ENCODE assay signal across 14 cellular contexts in genomic region chr16:15778204-15778743, GRCh38.
A peak's percentile ranks its signal among the peaks of the same experiment; 100 is the strongest.
DNase-seq lines count a peak whose midpoint lies in the region; ATAC-seq and TF ChIP-seq lines count a peak whose summit lies in the region.
"Had no signal": no experiment of that assay in that cellular context is flagged by ENCODE, and none has a peak within 500 bp of the region (broad histone marks: within the 10 kb centered on the region; RNA-seq: fewer than 3 reads in every experiment).

No MANE protein-coding gene starts in this region.

- no peaks in the 10 kb centered on the region for H3K9me3 Mint-ChIP-seq in activated naive CD8-positive, alpha-beta T cell treated with anti-CD3 and anti-CD28 coated beads for 36 hours
- no peaks in the 10 kb centered on the region for H3K9me3 Mint-ChIP-seq in activated naive CD8-positive, alpha-beta T cell treated with anti-CD3 and anti-CD28 coated beads, Interleukin-2, amount 50 U/mL, for 24 hours
- H3K9me3 Mint-ChIP-seq: CD8-positive, alpha-beta memory T cell had no signal

- H2BK120ac ChIP-seq in trophoblast cell (ENCODE audit: insufficient read depth, low read length, poor library complexity), result no peak overlapping the region

- H3K4me2 ChIP-seq in trophoblast cell (ENCODE audit: low read length), result no peak overlapping the region

- H3K36me3 Mint-ChIP-seq in activated naive CD8-positive, alpha-beta T cell treated with anti-CD3 and anti-CD28 coated beads for 36 hours, result no peaks in the 10 kb centered on the region
- H3K36me3 Mint-ChIP-seq in activated naive CD8-positive, alpha-beta T cell treated with anti-CD3 and anti-CD28 coated beads, Interleukin-2, amount 50 U/mL, for 24 hours (ENCODE audit: low read depth), result no peaks in the 10 kb centered on the region
- H3K36me3 Mint-ChIP-seq: CD8-positive, alpha-beta memory T cell had no signal

- H3K4ac ChIP-seq in trophoblast cell (ENCODE audit: low read depth, low read length), result no peak overlapping the region

- in situ Hi-C loops in transverse colon (cut with MboI; ENCODE audit: low pct_ligation_motif_present in 1 of 4, low pct_unique_long_range_greater_than_20kb in 1 of 4, low sequenced_read_pairs in 3 of 4), result no loop called here

- ATAC-seq in activated naive CD8-positive, alpha-beta T cell treated with anti-CD3 and anti-CD28 coated beads, Interleukin-2, amount 50 U/mL, for 24 hours, result no peak

- no CpG with 5 or more reads among the region's 8 CpGs for WGBS in trophoblast cell (ENCODE audit: extremely low coverage, insufficient coverage, insufficient read length)
- WGBS in transverse colon (ENCODE audit: low coverage in 1 of 2), 2 donors, result 79% methylated on average over 8 of the region's 8 CpGs; no CpG with 5 or more reads in 1 of the 2 donors

- no peak overlapping the region for H3K14ac ChIP-seq in trophoblast cell (ENCODE audit: low read length)

- no peak for TF ChIP-seq EP300 in transverse colon (IDR thresholded peaks at IDR 0.05; ENCODE audit: low read depth)

- no peak overlapping the region for H4K91ac ChIP-seq in trophoblast cell (ENCODE audit: low read depth, low read length)

- no peak overlapping the region for H4K8ac ChIP-seq in trophoblast cell (ENCODE audit: low read depth, low read length)

- H3K27me3 ChIP-seq in trophoblast cell (ENCODE audit: insufficient read depth, low read length), result no peaks in the 10 kb centered on the region
- H3K27me3 ChIP-seq in transverse colon, result no peaks in the 10 kb centered on the region

- no peak overlapping the region for H2BK12ac ChIP-seq in trophoblast cell (ENCODE audit: low read length)

- H2AFZ ChIP-seq in trophoblast cell (ENCODE audit: insufficient read depth, low read length, poor library complexity), result no peak overlapping the region

- H3K4me3 ChIP-seq in coronary artery (no peak overlapping the region), trophoblast cell (ENCODE audit: low read depth, low read length) (no peak overlapping the region), transverse colon (no peak overlapping the region)
- H3K4me3 ChIP-seq: SK-N-MC had no signal

- no peak overlapping the region for H2AK5ac ChIP-seq in trophoblast cell (ENCODE audit: low read length)

- no peaks in the 10 kb centered on the region for H3K79me1 ChIP-seq in trophoblast cell (ENCODE audit: low read length)

- no peak overlapping the region for H3K23ac ChIP-seq in trophoblast cell (ENCODE audit: low read length)

- H2BK5ac ChIP-seq in trophoblast cell (ENCODE audit: low read depth, low read length, poor library complexity), result no peak overlapping the region

- H3K9me3 ChIP-seq in trophoblast cell (ENCODE audit: insufficient read depth, low read depth, low read length), result no peaks in the 10 kb centered on the region
- no peaks in the 10 kb centered on the region for H3K9me3 ChIP-seq in transverse colon

- intact Hi-C loops in transverse colon (cut with DNase I; ENCODE audit: low total_unique reads), result loop anchor here (10.0 kb wide), 1 partner anchor 347 kb away; no protein-coding TSS in a partner anchor

- peak overlapping the region; percentile 35 to 78 for H3K27ac ChIP-seq in coronary artery
- no peak overlapping the region for H3K27ac ChIP-seq in trophoblast cell (ENCODE audit: low read depth, low read length)
- peak overlapping the region in 3 of 4 donors; percentile 46 to 77 (median 51) for H3K27ac ChIP-seq in transverse colon
- H3K27ac ChIP-seq: 22Rv1, C4-2B, SK-N-MC had no signal

- no peaks in the 10 kb centered on the region for H3K4me1 Mint-ChIP-seq in activated naive CD8-positive, alpha-beta T cell treated with anti-CD3 and anti-CD28 coated beads for 36 hours
- H3K4me1 Mint-ChIP-seq in activated naive CD8-positive, alpha-beta T cell treated with anti-CD3 and anti-CD28 coated beads, Interleukin-2, amount 50 U/mL, for 24 hours, result no peaks in the 10 kb centered on the region
- H3K4me1 Mint-ChIP-seq: CD8-positive, alpha-beta memory T cell had no signal

- H3K36me3 ChIP-seq in trophoblast cell (ENCODE audit: control insufficient read depth in 1 of 2, insufficient read depth in 2 of 2, low read length in 2 of 2) (no peaks in the 10 kb centered on the region), transverse colon (no peaks in the 10 kb centered on the region)

- H3K18ac ChIP-seq in trophoblast cell (ENCODE audit: low read length), result no peak overlapping the region

- H3K9ac ChIP-seq in trophoblast cell (ENCODE audit: low read length), result peak overlapping the region; percentile 1

- no peaks in the 10 kb centered on the region for H3K79me2 ChIP-seq in trophoblast cell (ENCODE audit: control insufficient read depth, insufficient read depth, low read length, poor library complexity)

- DNase-seq in activated naive CD8-positive, alpha-beta T cell treated with anti-CD3 and anti-CD28 coated beads for 36 hours, result no peak
- no peak for DNase-seq in activated naive CD8-positive, alpha-beta T cell treated with anti-CD3 and anti-CD28 coated beads, Interleukin-2, amount 50 U/mL, for 24 hours
- DNase-seq in coronary artery (ENCODE audit: low spot score) (no peak), trophoblast cell (no peak), transverse colon (no peak), dermis blood vessel endothelial cell (no peak), NK-92 (lab: John Stamatoyannopoulos, UW; ENCODE audit: unreplicated experiment) (no peak)
- no peak for DNase-seq in activated T-cell treated with anti-CD3 and anti-CD28 coated beads, Interleukin-2, amount 50 U/mL, for 1 hour
- DNase-seq: CD8-positive, alpha-beta memory T cell; GOT3; NCI-H2171 had no signal

- H3K4me1 ChIP-seq in trophoblast cell (ENCODE audit: control insufficient read depth in 1 of 2, insufficient read depth in 2 of 2, low read length in 2 of 2) (no peaks in the 10 kb centered on the region), transverse colon (no peaks in the 10 kb centered on the region)

- peaks cover 5% of the 10 kb centered on the region for H3K27me3 Mint-ChIP-seq in activated naive CD8-positive, alpha-beta T cell treated with anti-CD3 and anti-CD28 coated beads for 36 hours
- peaks cover 4% of the 10 kb centered on the region for H3K27me3 Mint-ChIP-seq in activated naive CD8-positive, alpha-beta T cell treated with anti-CD3 and anti-CD28 coated beads, Interleukin-2, amount 50 U/mL, for 24 hours

- H3K27ac Mint-ChIP-seq in activated naive CD8-positive, alpha-beta T cell treated with anti-CD3 and anti-CD28 coated beads for 36 hours, result peak overlapping the region; percentile 8
- no peak overlapping the region for H3K27ac Mint-ChIP-seq in activated naive CD8-positive, alpha-beta T cell treated with anti-CD3 and anti-CD28 coated beads, Interleukin-2, amount 50 U/mL, for 24 hours
- H3K27ac Mint-ChIP-seq: CD8-positive, alpha-beta memory T cell had no signal

- no peak overlapping the region for H4K12ac ChIP-seq in trophoblast cell (ENCODE audit: low read depth, low read length)

- TF ChIP-seq CTCF in coronary artery (IDR thresholded peaks at IDR 0.05) (no peak), transverse colon (IDR thresholded peaks at IDR 0.05) (no peak)

- no peak overlapping the region for H3K4me3 Mint-ChIP-seq in activated naive CD8-positive, alpha-beta T cell treated with anti-CD3 and anti-CD28 coated beads for 36 hours
- H3K4me3 Mint-ChIP-seq in activated naive CD8-positive, alpha-beta T cell treated with anti-CD3 and anti-CD28 coated beads, Interleukin-2, amount 50 U/mL, for 24 hours, result no peak overlapping the region
- H3K4me3 Mint-ChIP-seq: CD8-positive, alpha-beta memory T cell had no signal

- no peak for TF ChIP-seq POLR2A in transverse colon (IDR thresholded peaks at IDR 0.05)
